Comparison of ENCODE assay signal across 8 cellular contexts in the genomic region with DNA sequence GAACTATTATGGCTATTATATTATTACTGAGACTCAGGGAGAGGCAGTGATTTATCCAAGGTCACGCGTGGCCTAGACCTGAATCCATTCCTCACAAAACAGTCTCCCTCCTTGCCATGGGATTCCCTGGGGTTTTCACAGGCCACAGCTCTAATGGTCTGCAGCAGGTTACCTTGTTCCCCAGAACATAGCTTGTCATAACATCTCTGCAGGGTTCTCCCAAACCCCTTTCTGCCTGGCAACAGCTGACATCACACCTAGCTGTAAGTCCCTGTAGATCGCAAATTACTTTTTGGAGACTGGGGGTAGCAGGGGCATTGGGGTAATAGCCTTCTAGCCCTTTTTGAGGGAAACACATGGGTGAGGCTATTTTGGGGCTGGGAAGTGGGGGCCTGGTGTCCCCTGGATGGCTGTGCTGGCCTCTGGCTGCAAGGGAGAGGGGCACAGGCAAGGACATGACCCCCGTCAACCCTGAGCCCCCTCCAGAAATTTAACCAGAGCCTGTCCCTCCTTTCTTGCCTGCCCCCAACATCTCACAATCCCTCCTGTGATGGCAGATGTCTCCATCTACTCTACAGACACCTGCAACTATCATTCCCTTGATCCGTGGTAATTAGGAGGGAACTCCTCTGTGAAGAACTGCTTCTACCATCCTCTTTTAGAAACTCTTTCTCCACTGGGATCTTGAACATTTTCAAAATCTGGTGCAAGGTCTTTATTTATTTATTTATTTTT.
DNase-seq lines count a peak whose midpoint lies in the region; ATAC-seq and FAIRE-seq lines count a peak whose summit lies in the region.

No MANE protein-coding gene starts in this region.

- peak; percentile 60 for DNase-seq in T follicular helper cell (ENCODE audit: low read depth)
- peak in 1 of 2 donors; percentile 83 for DNase-seq in memory B cell (ENCODE audit: low spot score in 2 of 2)
- DNase-seq in stimulated activated naive B cell treated with anti-CD40 and anti-IgM and Interleukin-4, amounts not matched to agents 10 μg/mL and 1 μg/mL and 100 μg/mL, for 72 hours = peak; percentile 69
- no peak for DNase-seq in urothelium cell line (ENCODE audit: low spot score)
- no peak for DNase-seq in NCI-H146 treated with DMSO at 0.1 percent for 48 hours (lab: John Stamatoyannopoulos, UW; ENCODE audit: unreplicated experiment)

- no peak for FAIRE-seq in urothelium cell line (lab: Jason Lieb, UNC)

- no peaks in the 10 kb centered on the region for H3K9me3 Mint-ChIP-seq in memory B cell
- H3K9me3 Mint-ChIP-seq in stimulated activated naive B cell treated with anti-CD40 and anti-IgM and Interleukin-4, amounts not matched to agents 10 μg/mL and 1 μg/mL and 100 μg/mL, for 72 hours = peaks cover 3 to 5% of the 10 kb centered on the region in 2 donors

- H3K4me3 Mint-ChIP-seq in memory B cell = peak overlapping the region; percentile 85
- H3K4me3 Mint-ChIP-seq in stimulated activated naive B cell treated with anti-CD40 and anti-IgM and Interleukin-4, amounts not matched to agents 10 μg/mL and 1 μg/mL and 100 μg/mL, for 72 hours = peak overlapping the region; percentile 95 to 96

- peak overlapping the region; percentile 100 for H3K27ac Mint-ChIP-seq in memory B cell
- H3K27ac Mint-ChIP-seq in stimulated activated naive B cell treated with anti-CD40 and anti-IgM and Interleukin-4, amounts not matched to agents 10 μg/mL and 1 μg/mL and 100 μg/mL, for 72 hours = peak overlapping the region; percentile 100

- H3K4me1 Mint-ChIP-seq in memory B cell = peaks cover 47% of the 10 kb centered on the region
- H3K4me1 Mint-ChIP-seq in stimulated activated naive B cell treated with anti-CD40 and anti-IgM and Interleukin-4, amounts not matched to agents 10 μg/mL and 1 μg/mL and 100 μg/mL, for 72 hours = peaks cover 59 to 84% of the 10 kb centered on the region in 2 donors

- no peaks in the 10 kb centered on the region for H3K27me3 Mint-ChIP-seq in memory B cell
- peaks cover 6 to 16% of the 10 kb centered on the region in 2 donors for H3K27me3 Mint-ChIP-seq in stimulated activated naive B cell treated with anti-CD40 and anti-IgM and Interleukin-4, amounts not matched to agents 10 μg/mL and 1 μg/mL and 100 μg/mL, for 72 hours

- ATAC-seq in GM21576 (IDR thresholded peaks at IDR 0.05; ENCODE audit: unreplicated experiment) (peak; percentile 24), memory B cell (ENCODE audit: low read depth) (peak; percentile 7), HG03571 (IDR thresholded peaks at IDR 0.05; ENCODE audit: unreplicated experiment) (no peak)
- peak; percentile 13 to 27 for ATAC-seq in stimulated activated naive B cell treated with anti-CD40 and anti-IgM and Interleukin-4, amounts not matched to agents 10 μg/mL and 1 μg/mL and 100 μg/mL, for 72 hours (replicated peaks)

- peak overlapping the region; percentile 71 for H3K27ac ChIP-seq in angular gyrus (ENCODE audit: low read depth, low read length)

- peaks cover 48% of the 10 kb centered on the region for H3K36me3 Mint-ChIP-seq in memory B cell
- peaks cover 58 to 66% of the 10 kb centered on the region in 2 donors for H3K36me3 Mint-ChIP-seq in stimulated activated naive B cell treated with anti-CD40 and anti-IgM and Interleukin-4, amounts not matched to agents 10 μg/mL and 1 μg/mL and 100 μg/mL, for 72 hours

Comparison
In these comparisons a context has a peak if more than half of its experiments do, and no peak if none do; other contexts are left out.
1. DNase-seq: peak in T follicular helper cell (single experiment) and stimulated activated naive B cell treated with anti-CD40 and anti-IgM and Interleukin-4, amounts not matched to agents 10 μg/mL and 1 μg/mL and 100 μg/mL, for 72 hours (single experiment); none in urothelium cell line (single experiment) and NCI-H146 treated with DMSO at 0.1 percent for 48 hours (single experiment).